Comparison of ENCODE assay signal across 31 cellular contexts in genomic region chr13:100852146-100852545, GRCh38.
"Had no signal": no experiment of that assay in that cellular context is flagged by ENCODE, and none has a peak within 500 bp of the region (broad histone marks: within the 10 kb centered on the region; RNA-seq: fewer than 3 reads in every experiment).

No MANE protein-coding gene starts in this region.

- H3K27me3 Mint-ChIP-seq: progenitor cell of endocrine pancreas; stimulated activated memory B cell treated with anti-CD40 and anti-IgM and Interleukin-4, amounts not matched to agents 10 μg/mL and 1 μg/mL and 100 μg/mL, for 72 hours; type B pancreatic cell had no signal

- H3K27ac ChIP-seq: neural progenitor cell, ovary, parathyroid adenoma, psoas muscle, skin epidermis, spleen, suprapubic skin, testis, tibial artery, transverse colon, upper lobe of right lung, uterus had no signal

- H3K36me3 ChIP-seq: neural progenitor cell, ovary, spleen, suprapubic skin, tibial artery, transverse colon, upper lobe of right lung, uterus had no signal

- H3K36me3 Mint-ChIP-seq: natural killer cell; neural progenitor cell; stimulated activated memory B cell treated with anti-CD40 and anti-IgM and Interleukin-4, amounts not matched to agents 10 μg/mL and 1 μg/mL and 100 μg/mL, for 72 hours; type B pancreatic cell had no signal

- H3K27ac Mint-ChIP-seq: natural killer cell; nephron; neural progenitor cell; progenitor cell of endocrine pancreas; stimulated activated memory B cell treated with anti-CD40 and anti-IgM and Interleukin-4, amounts not matched to agents 10 μg/mL and 1 μg/mL and 100 μg/mL, for 72 hours; stimulated activated naive CD8-positive, alpha-beta T cell treated with anti-CD3 and anti-CD28 coated beads, Interleukin-15, amount 100 ng/mL, for 72 hours; type B pancreatic cell had no signal

- H3K4me3 Mint-ChIP-seq: natural killer cell; nephron; neural progenitor cell; stimulated activated memory B cell treated with anti-CD40 and anti-IgM and Interleukin-4, amounts not matched to agents 10 μg/mL and 1 μg/mL and 100 μg/mL, for 72 hours; stimulated activated naive CD8-positive, alpha-beta T cell treated with anti-CD3 and anti-CD28 coated beads, Interleukin-15, amount 100 ng/mL, for 72 hours; type B pancreatic cell had no signal

- H3K27me3 ChIP-seq: neural progenitor cell, ovary, spleen, suprapubic skin, testis, tibial artery, transverse colon, upper lobe of right lung, uterus had no signal

- H3K79me2 ChIP-seq: parathyroid adenoma had no signal

- H3K9me3 Mint-ChIP-seq: natural killer cell; stimulated activated memory B cell treated with anti-CD40 and anti-IgM and Interleukin-4, amounts not matched to agents 10 μg/mL and 1 μg/mL and 100 μg/mL, for 72 hours; stimulated activated naive CD8-positive, alpha-beta T cell treated with anti-CD3 and anti-CD28 coated beads, Interleukin-15, amount 100 ng/mL, for 72 hours had no signal

- H3K4me1 ChIP-seq: parathyroid adenoma, psoas muscle, spleen, suprapubic skin, testis, tibial artery, transverse colon, upper lobe of right lung, uterus had no signal

- H2AFZ ChIP-seq: neural progenitor cell, parathyroid adenoma had no signal

- DNase-seq: natural killer cell; occipital lobe; ovary; posterior cingulate gyrus; psoas muscle; right cardiac atrium; spleen; stimulated activated CD4-positive, alpha-beta T cell treated with anti-CD3 and anti-CD28 coated beads, Interleukin-12 subunit alpha, Interleukin-12 subunit beta, amount 100 ng/mL, for 4 hours; stimulated activated CD4-positive, alpha-beta T cell treated with anti-CD3 and anti-CD28 coated beads, Interleukin-1b, Interleukin-23, amount 100 ng/mL, for 48 hours; stimulated activated CD4-positive, alpha-beta T cell treated with anti-CD3 and anti-CD28 coated beads, Interleukin-4, amount 100 ng/mL, for 1 hour; stimulated activated CD4-positive, alpha-beta T cell treated with anti-CD3 and anti-CD28 coated beads, Interleukin-4, amount 100 ng/mL, for 4 hours; stimulated activated CD8-positive, alpha-beta memory T cell treated with anti-CD3 and anti-CD28 coated beads, Interleukin-4, amount 100 ng/mL, for 48 hours; stimulated activated naive CD4-positive, alpha-beta T cell; stimulated activated naive CD8-positive, alpha-beta T cell treated with anti-CD3 and anti-CD28 coated beads, Interleukin-15, amount 100 ng/mL, for 72 hours; stimulated activated naive CD8-positive, alpha-beta T cell treated with anti-CD3 and anti-CD28 coated beads, Interleukin-15, Interleukin-2, amounts not matched to agents 100 U/mL and 50 U/mL, for 24 hours; substantia nigra; testis; tibial artery; transverse colon; upper lobe of right lung; uterus had no signal

- H3K4me3 ChIP-seq: neural progenitor cell, ovary, psoas muscle, skin epidermis, smooth muscle cell, spleen, suprapubic skin, testis, tibial artery, transverse colon, upper lobe of right lung, uterus had no signal

- H3K9me3 ChIP-seq: ovary, psoas muscle, suprapubic skin, testis, tibial artery, transverse colon, upper lobe of right lung, uterus had no signal

- H3K4me2 ChIP-seq: neural progenitor cell, smooth muscle cell had no signal

- ATAC-seq: natural killer cell; psoas muscle; right cardiac atrium; sciatic nerve; stimulated activated memory B cell treated with anti-CD40 and anti-IgM and Interleukin-4, amounts not matched to agents 10 μg/mL and 1 μg/mL and 100 μg/mL, for 72 hours; stimulated activated naive CD8-positive, alpha-beta T cell treated with anti-CD3 and anti-CD28 coated beads, Interleukin-15, amount 100 ng/mL, for 72 hours; stimulated activated naive CD8-positive, alpha-beta T cell treated with anti-CD3 and anti-CD28 coated beads, Interleukin-15, Interleukin-2, amounts not matched to agents 100 U/mL and 50 U/mL, for 24 hours; upper lobe of right lung had no signal

- H3K4me1 Mint-ChIP-seq: natural killer cell; nephron; stimulated activated memory B cell treated with anti-CD40 and anti-IgM and Interleukin-4, amounts not matched to agents 10 μg/mL and 1 μg/mL and 100 μg/mL, for 72 hours; stimulated activated naive CD8-positive, alpha-beta T cell treated with anti-CD3 and anti-CD28 coated beads, Interleukin-15, amount 100 ng/mL, for 72 hours had no signal
